16 cellular contexts compared by ENCODE assay signal in the genomic region with DNA sequence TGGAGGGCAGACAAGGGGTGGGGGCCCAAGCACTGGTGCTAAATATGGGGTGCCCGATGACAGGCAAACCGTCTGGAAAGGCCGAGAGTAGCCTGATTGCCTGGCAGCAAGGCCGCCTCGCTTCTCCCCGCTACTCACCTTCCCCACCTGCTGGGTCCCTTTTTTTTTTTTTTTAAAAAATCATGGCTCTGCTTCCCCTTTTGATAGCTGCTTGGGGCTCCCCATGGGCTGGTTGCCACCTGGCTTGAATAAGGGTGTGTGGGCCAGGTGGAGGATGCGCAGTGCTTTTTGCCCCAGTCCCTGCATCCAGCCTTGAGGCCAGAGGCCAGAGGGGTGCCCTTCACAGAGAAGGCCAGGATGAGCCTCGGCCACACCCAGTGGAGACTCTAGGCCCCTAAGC.
"Had no signal": no experiment of that assay in that cellular context is flagged by ENCODE, and none has a peak within 500 bp of the region (broad histone marks: within the 10 kb centered on the region; RNA-seq: fewer than 3 reads in every experiment).

No MANE protein-coding gene starts in this region.

- ATAC-seq: natural killer cell treated with Interleukin-12 subunit alpha and Interleukin-12 subunit beta and Interleukin-15 and Interleukin-18, amount 100 ng/mL, for 72 hours had no signal

- H3K4me3 Mint-ChIP-seq: activated CD4-positive, alpha-beta T cell treated with anti-CD3 and anti-CD28 coated beads, Interleukin-2, amount 10 ng/mL, durations not matched to agents 7 days and 5 days; activated naive CD4-positive, alpha-beta T cell treated with anti-CD3 and anti-CD28 coated beads for 36 hours; natural killer cell treated with Interleukin-12 subunit alpha and Interleukin-12 subunit beta and Interleukin-15 and Interleukin-18, amount 100 ng/mL, for 72 hours; type B pancreatic cell had no signal

- H3K9me3 Mint-ChIP-seq: activated CD4-positive, alpha-beta T cell treated with anti-CD3 and anti-CD28 coated beads, Interleukin-2, amount 10 ng/mL, durations not matched to agents 7 days and 5 days; activated naive CD4-positive, alpha-beta T cell treated with anti-CD3 and anti-CD28 coated beads for 36 hours; natural killer cell treated with Interleukin-12 subunit alpha and Interleukin-12 subunit beta and Interleukin-15 and Interleukin-18, amount 100 ng/mL, for 72 hours; type B pancreatic cell had no signal

- DNase-seq: activated CD4-positive, alpha-beta T cell treated with anti-CD3 and anti-CD28 coated beads, Interleukin-2, amount 10 ng/mL, durations not matched to agents 7 days and 5 days; activated naive CD4-positive, alpha-beta T cell treated with anti-CD3 and anti-CD28 coated beads for 36 hours; activated T-cell treated with anti-CD3 and anti-CD28 coated beads for 4 hours; esophagus squamous epithelium; mesendoderm; occipital lobe; stimulated activated CD4-positive, alpha-beta T cell treated with anti-CD3 and anti-CD28 coated beads, Interleukin-15, amount 100 ng/mL, for 24 hours; stimulated activated CD4-positive, alpha-beta T cell treated with anti-CD3 and anti-CD28 coated beads, Interleukin-4, amount 100 ng/mL, for 1 hour; stimulated activated naive CD4-positive, alpha-beta T cell treated with Interleukin-2 at 50 U/mL for 16 hours; SW 1271 had no signal

- H3K27me3 ChIP-seq: adrenal gland, cardiac muscle cell, right atrium auricular region had no signal

- H3K27ac Mint-ChIP-seq: activated naive CD4-positive, alpha-beta T cell treated with anti-CD3 and anti-CD28 coated beads for 36 hours; natural killer cell treated with Interleukin-12 subunit alpha and Interleukin-12 subunit beta and Interleukin-15 and Interleukin-18, amount 100 ng/mL, for 72 hours; type B pancreatic cell had no signal

- H3K36me3 ChIP-seq: adrenal gland, cardiac muscle cell, esophagus squamous epithelium, right atrium auricular region had no signal

- H3K9me3 ChIP-seq: adrenal gland, esophagus squamous epithelium, right atrium auricular region had no signal

- H3K27ac ChIP-seq: cardiac muscle cell, coronary artery, right atrium auricular region had no signal

- H3K36me3 Mint-ChIP-seq: natural killer cell treated with Interleukin-12 subunit alpha and Interleukin-12 subunit beta and Interleukin-15 and Interleukin-18, amount 100 ng/mL, for 72 hours; type B pancreatic cell had no signal

- H3K4me3 ChIP-seq: adrenal gland, cardiac muscle cell, coronary artery, esophagus squamous epithelium, right atrium auricular region had no signal

- H3K27me3 Mint-ChIP-seq: natural killer cell treated with Interleukin-12 subunit alpha and Interleukin-12 subunit beta and Interleukin-15 and Interleukin-18, amount 100 ng/mL, for 72 hours had no signal
